In genomic region chr17:17134051-17134951, GRCh38 we compare ENCODE assay signal across 14 cellular contexts.
DNase-seq lines count a peak whose midpoint lies in the region; ATAC-seq and TF ChIP-seq lines count a peak whose summit lies in the region.
"Had no signal": no experiment of that assay in that cellular context is flagged by ENCODE, and none has a peak within 500 bp of the region (broad histone marks: within the 10 kb centered on the region; RNA-seq: fewer than 3 reads in every experiment).

No MANE protein-coding gene starts in this region.

- H3K56ac ChIP-seq in IMR-90 (ENCODE audit: extremely low read depth, insufficient read depth, low read length), result no peak overlapping the region

- peaks cover 60% of the 10 kb centered on the region for H3K79me2 ChIP-seq in osteoblast (ENCODE audit: insufficient read depth, low read length)

- H3K23ac ChIP-seq in IMR-90 (ENCODE audit: low read depth, low read length), result no peak overlapping the region

- no peak for ATAC-seq in IMR-90 (ENCODE audit: low read depth)
- no peak for ATAC-seq in T-helper 17 cell
- ATAC-seq in HG02610 (IDR thresholded peaks at IDR 0.05; ENCODE audit: unreplicated experiment), result no peak
- no peak for ATAC-seq in GM21576 (IDR thresholded peaks at IDR 0.05; ENCODE audit: unreplicated experiment)
- ATAC-seq: Panc1 had no signal

- no peaks in the 10 kb centered on the region for H3K9me3 Mint-ChIP-seq in endothelial cell (ENCODE audit: unreplicated experiment)

- dilution Hi-C loops in IMR-90 (cut with HindIII; ENCODE audit: low sequenced_read_pairs, unreplicated experiment), result no loop called here

- CTCF ChIA-PET in IMR-90 (lab: Yijun Ruan, JAX), result no interaction called here

- POLR2A ChIA-PET in IMR-90 (lab: Charles Lee; ENCODE audit: unreplicated experiment), result no interaction called here

- H2BK120ac ChIP-seq in IMR-90 (ENCODE audit: low read depth, low read length), result no peak overlapping the region

- no peak overlapping the region for H3K4me2 ChIP-seq in IMR-90 (ENCODE audit: low read depth, low read length)
- no peak overlapping the region for H3K4me2 ChIP-seq in osteoblast (ENCODE audit: insufficient read depth, low read length)

- TF ChIP-seq RAD21 in IMR-90 (IDR thresholded peaks at IDR 0.05; ENCODE audit: low read length), result no peak

- H2AK9ac ChIP-seq in IMR-90 (replicated peaks; ENCODE audit: low read depth, low read length, poor library complexity), result peak overlapping the region; percentile 45

- peak overlapping the region; percentile 27 for H3K27ac Mint-ChIP-seq in T-helper 17 cell
- H3K27ac Mint-ChIP-seq in endothelial cell (ENCODE audit: unreplicated experiment), result peak overlapping the region; percentile 64

- H3K36me3 Mint-ChIP-seq in T-helper 17 cell (ENCODE audit: low read depth), result no peaks in the 10 kb centered on the region
- peaks cover 33% of the 10 kb centered on the region for H3K36me3 Mint-ChIP-seq in endothelial cell (ENCODE audit: low read depth, unreplicated experiment)

- TF ChIP-seq POLR2A in IMR-90 (IDR thresholded peaks at IDR 0.05; ENCODE audit: low read depth, low read length), result no peak

- in situ Hi-C loops in IMR-90 (cut with MboI; ENCODE audit: low sequenced_read_pairs), result no loop called here

- intact Hi-C loops in IMR-90 (cut with micrococcal nuclease), result no loop called here

- H3K4me1 ChIP-seq in IMR-90 (ENCODE audit: control insufficient read depth, insufficient read depth, low read length), result no peaks in the 10 kb centered on the region; the same call in 1 of the 2 replicates
- H3K4me1 ChIP-seq in osteoblast (ENCODE audit: insufficient read depth, low read length), result no peaks in the 10 kb centered on the region

- H2BK15ac ChIP-seq in IMR-90 (ENCODE audit: low read depth, low read length), result no peak overlapping the region

- H3K27me3 ChIP-seq in IMR-90 (ENCODE audit: control insufficient read depth, insufficient read depth, low read length) (no peaks in the 10 kb centered on the region), osteoblast (ENCODE audit: insufficient read depth, low read length) (no peaks in the 10 kb centered on the region)

- H3K9me1 ChIP-seq in IMR-90 (ENCODE audit: insufficient read depth, low read length), result no peaks in the 10 kb centered on the region; the same call in 1 of the 2 replicates

- H3K4me3 ChIP-seq in IMR-90 (ENCODE audit: insufficient read depth, low read depth, low read length) (no peak overlapping the region), osteoblast (ENCODE audit: insufficient read depth, low read length) (no peak overlapping the region)

- H3K14ac ChIP-seq in IMR-90 (replicated peaks; ENCODE audit: low read depth, low read length), result no peak overlapping the region

- H3K27ac ChIP-seq in IMR-90 (ENCODE audit: insufficient read depth, low read length), result no peak overlapping the region
- H3K27ac ChIP-seq in osteoblast (ENCODE audit: low read depth, low read length), result no peak overlapping the region
- H3K27ac ChIP-seq: HL-60 had no signal

- peaks cover 5% of the 10 kb centered on the region for H3K4me1 Mint-ChIP-seq in T-helper 17 cell
- peaks cover 2% of the 10 kb centered on the region for H3K4me1 Mint-ChIP-seq in endothelial cell (ENCODE audit: unreplicated experiment)

- H3K9me3 ChIP-seq in IMR-90 (ENCODE audit: control insufficient read depth, insufficient read depth, low read length) (no peaks in the 10 kb centered on the region), T-helper 17 cell (ENCODE audit: control insufficient read depth, low read length, poor library complexity, severe bottlenecking) (no peaks in the 10 kb centered on the region), osteoblast (ENCODE audit: low read depth, low read length) (no peaks in the 10 kb centered on the region)

- H4K8ac ChIP-seq in IMR-90 (ENCODE audit: low read depth in 2 of 2, low read length in 2 of 2), result no peak overlapping the region

- TF ChIP-seq CTCF in IMR-90 (conservative IDR thresholded peaks at IDR 0.05; ENCODE audit: low read depth, low read length) (no peak), endothelial cell (IDR thresholded peaks at IDR 0.05; ENCODE audit: unreplicated experiment) (no peak), osteoblast (IDR thresholded peaks at IDR 0.05; ENCODE audit: extremely low read depth, low read depth, low read length) (no peak)

- H2AFZ ChIP-seq in IMR-90 (replicated peaks; ENCODE audit: low read length, poor library complexity) (no peak overlapping the region), osteoblast (ENCODE audit: low read length) (no peak overlapping the region)

- H3K4me3 Mint-ChIP-seq in T-helper 17 cell, result no peak overlapping the region
- H3K4me3 Mint-ChIP-seq in endothelial cell (ENCODE audit: unreplicated experiment), result no peak overlapping the region

- H4K5ac ChIP-seq in IMR-90 (ENCODE audit: low read depth, low read length), result no peak overlapping the region

- H4K91ac ChIP-seq in IMR-90 (ENCODE audit: insufficient read depth, low read depth, low read length), result no peak overlapping the region

- H3K36me3 ChIP-seq in IMR-90 (ENCODE audit: control insufficient read depth, insufficient read depth, low read length), result peaks cover 69% of the 10 kb centered on the region
- H3K36me3 ChIP-seq in osteoblast (ENCODE audit: insufficient read depth, low read length), result peaks cover 86% of the 10 kb centered on the region

- no peak overlapping the region for H3K18ac ChIP-seq in IMR-90 (ENCODE audit: low read depth, low read length)

- H2AK5ac ChIP-seq in IMR-90 (ENCODE audit: low read depth, low read length), result no peak overlapping the region

- no peak overlapping the region for H2BK5ac ChIP-seq in IMR-90 (ENCODE audit: low read depth, low read length, poor library complexity, severe bottlenecking)

- BruUV-seq in IMR-90 (replicated peaks; lab: Mats Ljungman, UMichigan), result no TSS peak

- no peak for DNase-seq in IMR-90
- no peak for DNase-seq in T-helper 17 cell
- DNase-seq in endothelial cell (ENCODE audit: low spot score), result no peak
- peak; percentile 52 for DNase-seq in osteoblast (ENCODE audit: insufficient read length, low spot score, missing footprints)
- DNase-seq in amniotic stem cell (lab: John Stamatoyannopoulos, UW), result no peak
- DNase-seq: KBM-7, NCI-H1048, NCI-H187, NCI-H774, SHP77 treated with DMSO at 0.1 percent for 48 hours had no signal

- H2BK20ac ChIP-seq in IMR-90 (ENCODE audit: low read depth, low read length), result no peak overlapping the region

- H4K20me1 ChIP-seq in IMR-90 (ENCODE audit: insufficient read depth, low read length), result peaks cover 23% of the 10 kb centered on the region
- H4K20me1 ChIP-seq in osteoblast (ENCODE audit: insufficient read depth, low read length), result peaks cover 49% of the 10 kb centered on the region

- 77% methylated on average over 6 of the region's 14 CpGs; no CpG with 5 or more reads in 1 of the 2 experiments for WGBS in IMR-90 (ENCODE audit: extremely low coverage in 2 of 2, insufficient read length in 1 of 2), 2 experiments

- H3K27me3 Mint-ChIP-seq in T-helper 17 cell (no peaks in the 10 kb centered on the region), endothelial cell (ENCODE audit: unreplicated experiment) (peaks cover 8% of the 10 kb centered on the region)

- peaks cover 24 to 58% of the 10 kb centered on the region in 2 experiments for H3K79me1 ChIP-seq in IMR-90 (ENCODE audit: low read depth in 1 of 2, low read length in 2 of 2)

- H3K9ac ChIP-seq in IMR-90 (ENCODE audit: low read depth, low read length), result no peak overlapping the region

- H3K4ac ChIP-seq in IMR-90 (ENCODE audit: low read depth, low read length), result no peak overlapping the region

TF ChIP-seq in IMR-90, 13 proteins besides CTCF, POLR2A, EP300 and RAD21:
- TF ChIP-seq NFE2L2 (IDR thresholded peaks at IDR 0.05; ENCODE audit: low read depth, low read length) (no peak), SMC3 (IDR thresholded peaks at IDR 0.05; ENCODE audit: low read depth, low read length) (no peak), RFX5 (IDR thresholded peaks at IDR 0.05; ENCODE audit: low read depth, low read length) (no peak), ELK1 (IDR thresholded peaks at IDR 0.05; ENCODE audit: borderline replicate concordance, low read depth, low read length) (no peak), MXI1 (IDR thresholded peaks at IDR 0.05; ENCODE audit: borderline replicate concordance, low read depth, low read length) (no peak), USF2 (IDR thresholded peaks at IDR 0.05; ENCODE audit: low read depth, low read length) (no peak)
